Comparison of ENCODE assay signal across 8 cellular contexts in genomic region chr1:1472046-1472876, GRCh38. TPM values are rescaled to one million over a fixed set of nuclear protein-coding genes. Genes with fewer than 3 reads are reported as not detected.
DNase-seq lines count a peak whose midpoint lies in the region; ATAC-seq and TF ChIP-seq lines count a peak whose summit lies in the region.
"Not testable (repeated sequence)": the region's sequence is repeated elsewhere in the genome, so short reads cannot be mapped to it uniquely, and the experiment has no call there.

No MANE protein-coding gene starts in this region.

- H3K4me3 Mint-ChIP-seq in MCF 10A (ENCODE audit: unreplicated experiment): peak overlapping the region; percentile 88
- peak overlapping the region; percentile 77 for H3K4me3 Mint-ChIP-seq in natural killer cell

- H3K27me3 ChIP-seq in heart left ventricle; subcutaneous abdominal adipose tissue (ENCODE audit: control insufficient read depth in 5 of 5, insufficient read depth in 4 of 5, low read length in 5 of 5): not testable (repeated sequence)

- peaks cover 6 to 22% of the 10 kb centered on the region in 2 experiments; a peak in 2 of 3 replicates for H3K36me3 ChIP-seq in HEK293 (ENCODE audit: control insufficient read depth in 2 of 2, insufficient read depth in 1 of 2, low read length in 2 of 2)
- H3K36me3 ChIP-seq in heart left ventricle; subcutaneous abdominal adipose tissue (ENCODE audit: control insufficient read depth in 5 of 5, insufficient read depth in 5 of 5, low read length in 5 of 5): not testable (repeated sequence)

- not testable (repeated sequence) for TF ChIP-seq CTCF in HEK293 (tag by site-specific recombination; IDR thresholded peaks at IDR 0.05); MCF 10A (IDR thresholded peaks at IDR 0.05; ENCODE audit: unreplicated experiment); heart left ventricle (IDR thresholded peaks at IDR 0.05); natural killer cell (IDR thresholded peaks at IDR 0.05)

- BruUV-seq in MCF 10A (replicated peaks; lab: Mats Ljungman, UMichigan): TSS peak; percentile 65

- WGBS in heart left ventricle, 4 donors: 3 to 20% (median 7%) methylated on average over 12 to 55 of the region's 65 CpGs

- not testable (repeated sequence) for H3K27me3 Mint-ChIP-seq in MCF 10A (ENCODE audit: insufficient read depth, unreplicated experiment); natural killer cell (ENCODE audit: low read depth in 2 of 2)

- H3K4me1 ChIP-seq in HEK293 (ENCODE audit: control insufficient read depth, insufficient read depth, low read length): not testable (repeated sequence)
- H3K4me1 ChIP-seq in heart left ventricle: peaks cover 0 to 26% (median 18%) of the 10 kb centered on the region in 12 donors
- H3K4me1 ChIP-seq in subcutaneous abdominal adipose tissue (ENCODE audit: control insufficient read depth in 5 of 5, insufficient read depth in 5 of 5, low read length in 5 of 5): peaks cover 3 to 24% (median 19%) of the 10 kb centered on the region in 5 donors

- not testable (repeated sequence) for H3K9me3 ChIP-seq in HEK293 (ENCODE audit: control insufficient read depth, insufficient read depth, low read depth, low read length); heart left ventricle; subcutaneous abdominal adipose tissue (ENCODE audit: control insufficient read depth in 5 of 5, low read length in 5 of 5)

- TF ChIP-seq POLR2A in heart left ventricle (IDR thresholded peaks at IDR 0.05): not testable (repeated sequence)

- in situ Hi-C loops in KBM-7 (cut with MboI; ENCODE audit: low pct_unique_long_range_greater_than_20kb, low sequenced_read_pairs): not testable (repeated sequence)

- POLR2A ChIA-PET in HEK293 (lab: Yijun Ruan, JAX): not testable (repeated sequence)
- POLR2A ChIA-PET in MCF 10A (lab: Yijun Ruan, JAX): interaction anchor here (1.0 kb wide), 1 partner anchor 76 kb away, joined by 3 read pairs; no protein-coding TSS in a partner anchor

- H3K9me3 Mint-ChIP-seq in MCF 10A (ENCODE audit: unreplicated experiment); natural killer cell: not testable (repeated sequence)

- CTCF ChIA-PET in HEK293 (lab: Yijun Ruan, JAX): interaction anchor here (0.9 kb wide), 1 partner anchor 31 kb away, joined by 4 read pairs; no protein-coding TSS in a partner anchor
- CTCF ChIA-PET in MCF 10A (lab: Yijun Ruan, JAX): not testable (repeated sequence)

- peak; percentile 16 for DNase-seq in ELR (ENCODE audit: low read depth)
- DNase-seq in KBM-7: peak; percentile 18
- peak; percentile 12 for DNase-seq in MCF 10A (ENCODE audit: unreplicated experiment)
- not testable (repeated sequence) for DNase-seq in heart left ventricle
- peak; percentile 24 for DNase-seq in natural killer cell

- peak; percentile 30 to 34 for ATAC-seq in activated CD4-positive, CD25-positive, alpha-beta regulatory T cell treated with anti-CD3 and anti-CD28 coated beads, Interleukin-2, amount 50 U/mL, for 24 hours
- not testable (repeated sequence) for ATAC-seq in heart left ventricle
- ATAC-seq in natural killer cell: peak; percentile 42 to 65 (median 44)

- H3K27ac ChIP-seq in HEK293 (ENCODE audit: extremely low read depth, low read depth, low read length) (peak overlapping the region; percentile 22; the same call in 1 of the 2 replicates), heart left ventricle (peak overlapping the region in 8 of 12 donors; percentile 52 to 93 (median 86))
- not testable (repeated sequence) for H3K27ac ChIP-seq in subcutaneous abdominal adipose tissue (ENCODE audit: low read depth, low read length)

- peak overlapping the region in 3 of 5 donors; percentile 31 to 59 (median 49) for H3K9ac ChIP-seq in subcutaneous abdominal adipose tissue (ENCODE audit: low read length in 5 of 5)

- peak overlapping the region; percentile 12 for H3K27ac Mint-ChIP-seq in MCF 10A (ENCODE audit: low read depth, unreplicated experiment)
- peak overlapping the region; percentile 59 to 86 for H3K27ac Mint-ChIP-seq in natural killer cell

- H3K36me3 Mint-ChIP-seq in MCF 10A (ENCODE audit: insufficient read depth, unreplicated experiment): peaks cover 18% of the 10 kb centered on the region
- not testable (repeated sequence) for H3K36me3 Mint-ChIP-seq in natural killer cell

- not testable (repeated sequence) for H3K4me1 Mint-ChIP-seq in MCF 10A (ENCODE audit: insufficient read depth, unreplicated experiment)
- H3K4me1 Mint-ChIP-seq in natural killer cell: peaks cover 8 to 25% of the 10 kb centered on the region in 2 donors

- H3K4me3 ChIP-seq in HEK293 (ENCODE audit: low read depth, low read length): peak overlapping the region; percentile 97
- H3K4me3 ChIP-seq in heart left ventricle: peak overlapping the region; percentile 60 to 97 (median 86)
- peak overlapping the region; percentile 45 to 82 (median 61) for H3K4me3 ChIP-seq in subcutaneous abdominal adipose tissue (ENCODE audit: low read depth in 1 of 5, low read length in 5 of 5)

- intact Hi-C loops in MCF 10A (cut with micrococcal nuclease); heart left ventricle (cut with DNase I); natural killer cell (cut with micrococcal nuclease): not testable (repeated sequence)

TF ChIP-seq in HEK293, 187 proteins besides CTCF, POLR2A, EP300 and RAD21:
- TF ChIP-seq ZBTB48 (tag by site-specific recombination; IDR thresholded peaks at IDR 0.05): 0 out of 2 replicates have a peak, but pooled peaks have one; percentile 30

RNA-seq across cellular contexts. Expression of gene ATAD3B, which starts 0.7 kb away (rescaled TPM):
- total RNA-seq in MCF 10A (2022): 42.2 and 46.9 TPM in 2 replicates
- 10 to 100 TPM in 2 of 9 donors, 1 to 10 TPM in 7; 2.2 to 12.1 (median 5.8) TPM for total RNA-seq in heart left ventricle
- polyA plus RNA-seq in heart left ventricle: 10 to 100 TPM; 11.0 to 15.6 TPM
- 10 to 100 TPM; 31.9 to 52.4 (median 42.9) TPM for total RNA-seq in natural killer cell

RNA-seq across cellular contexts. Expression of gene ATAD3C, which starts 22.8 kb away (rescaled TPM):
- total RNA-seq in MCF 10A (2022) (0.27 and 2.0 TPM in 2 replicates), heart left ventricle (1 to 10 TPM in 3 of 9 donors, under 1 TPM in 4, not detected in 2; 0.12 to 3.4 (median 0.60) TPM), natural killer cell (1 to 10 TPM in 2 of 3 donors, under 1 TPM in 1; 0.13 to 2.2 (median 1.5) TPM)
- under 1 TPM; 0.49 to 0.53 TPM for polyA plus RNA-seq in heart left ventricle

RNA-seq across cellular contexts. Expression of gene VWA1, which starts 36.8 kb away (rescaled TPM):
- total RNA-seq in MCF 10A (2022) (0.37 and 0.54 TPM in 2 replicates), heart left ventricle (10 to 100 TPM; 11.0 to 49.5 (median 18.8) TPM), natural killer cell (not detected)
- polyA plus RNA-seq in heart left ventricle: 10 to 100 TPM in 1 of 2 donors, 1 to 10 TPM in 1; 7.0 to 13.2 TPM

RNA-seq across cellular contexts. Expression of gene ATAD3A, which starts 39.7 kb away (rescaled TPM):
- total RNA-seq in MCF 10A (2022) (43.1 and 63.2 TPM in 2 replicates), heart left ventricle (10 to 100 TPM; 11.3 to 25.3 (median 18.1) TPM), natural killer cell (10 to 100 TPM; 17.3 to 37.3 (median 22.2) TPM)
- 10 to 100 TPM; 21.5 to 49.5 TPM for polyA plus RNA-seq in heart left ventricle

RNA-seq across cellular contexts. Expression of gene ANKRD65, which starts 51.2 kb away (rescaled TPM):
- 0.86 and 1.4 TPM in 2 replicates for total RNA-seq in MCF 10A (2022)
- total RNA-seq in heart left ventricle: 1 to 10 TPM in 8 of 9 donors, under 1 TPM in 1; 0.58 to 4.0 (median 1.3) TPM
- 1 to 10 TPM in 1 of 2 donors, under 1 TPM in 1; 0.86 to 1.5 TPM for polyA plus RNA-seq in heart left ventricle
- total RNA-seq in natural killer cell: not detected
